Comparison of ENCODE assay signal across 24 cellular contexts in genomic region chr16:3553138-3553923, GRCh38. TPM values are rescaled to one million over a fixed set of nuclear protein-coding genes. Genes with fewer than 3 reads are reported as not detected.
A peak's percentile ranks its signal among the peaks of the same experiment; 100 is the strongest.
DNase-seq lines count a peak whose midpoint lies in the region; ATAC-seq lines count a peak whose summit lies in the region.
"Had no signal": no experiment of that assay in that cellular context is flagged by ENCODE, and none has a peak within 500 bp of the region (broad histone marks: within the 10 kb centered on the region; RNA-seq: fewer than 3 reads in every experiment).

No MANE protein-coding gene starts in this region.

- no peak overlapping the region for H3K27ac ChIP-seq in iPS-20b (ENCODE audit: low read length)
- H3K27ac ChIP-seq: ascending aorta, foreskin keratinocyte, skin epidermis, testis had no signal

- ATAC-seq in GM18858 (IDR thresholded peaks at IDR 0.05; ENCODE audit: unreplicated experiment) (no peak), left lobe of liver (no peak)
- ATAC-seq: foreskin keratinocyte, GM12878, Panc1, SK-N-SH treated with all-trans-retinoic acid at 6 μM for 48 hours had no signal

- H3K27me3 ChIP-seq in NT2/D1 (ENCODE audit: insufficient read depth, insufficient read length), result peaks cover 72% of the 10 kb centered on the region
- peaks cover 38% of the 10 kb centered on the region; the same call in 1 of the 2 replicates for H3K27me3 ChIP-seq in iPS-20b (ENCODE audit: insufficient read depth, low read length)
- H3K27me3 ChIP-seq: ascending aorta, foreskin keratinocyte, testis had no signal

- peaks cover 9% of the 10 kb centered on the region for H3K4me1 ChIP-seq in NT2/D1 (ENCODE audit: insufficient read depth, insufficient read length)
- peaks cover 9% of the 10 kb centered on the region; the same call in 1 of the 2 replicates for H3K4me1 ChIP-seq in iPS-20b (ENCODE audit: insufficient read depth, low read length)
- H3K4me1 ChIP-seq: ascending aorta, foreskin keratinocyte, testis had no signal

- no peak overlapping the region for H3K9ac ChIP-seq in NT2/D1 (ENCODE audit: insufficient read length, low read depth)
- H3K9ac ChIP-seq in iPS-20b (ENCODE audit: low read depth, low read length), result peak overlapping the region; percentile 33; the same call in 1 of the 2 replicates

- DNase-seq in ELF-1 (ENCODE audit: low read depth, low spot score), result peak; percentile 95
- DNase-seq in NCI-H1105 treated with DMSO at 0.1 percent for 48 hours (lab: John Stamatoyannopoulos, UW), result peak; percentile 26
- DNase-seq in NT2/D1 (ENCODE audit: low read depth, low spot score), result peak; percentile 94
- DNase-seq in NCI-H226, result no peak
- DNase-seq in epidermal melanocyte (ENCODE audit: insufficient read length, low spot score), result no peak
- no peak for DNase-seq in left lobe of liver (ENCODE audit: low spot score)
- DNase-seq: activated CD4-positive, alpha-beta T cell treated with anti-CD3 and anti-CD28 coated beads, Interleukin-2, amount 50 U/mL, for 1 hour; activated naive CD4-positive, alpha-beta T cell treated with anti-CD3 and anti-CD28 coated beads, Interleukin-2, amount 10 ng/mL, durations not matched to agents 7 days and 5 days; activated T-cell treated with anti-CD3 and anti-CD28 coated beads for 4 hours; Calu3; foreskin keratinocyte; GDM1; NCI-H524; testis had no signal

- H3K4me3 ChIP-seq in NT2/D1 (ENCODE audit: insufficient read length, low read depth), result no peak overlapping the region
- peak overlapping the region; percentile 63; the same call in 1 of the 2 replicates for H3K4me3 ChIP-seq in iPS-20b (ENCODE audit: low read length)
- H3K4me3 ChIP-seq: ascending aorta, GM12878, lung, skin epidermis, testis had no signal

- no peaks in the 10 kb centered on the region for H3K36me3 ChIP-seq in NT2/D1 (ENCODE audit: insufficient read depth, insufficient read length, low read length)
- H3K36me3 ChIP-seq in iPS-20b (ENCODE audit: insufficient read depth, low read depth, low read length), result no peaks in the 10 kb centered on the region
- H3K36me3 ChIP-seq: ascending aorta had no signal

- H3K9me3 ChIP-seq in NT2/D1 (ENCODE audit: insufficient read depth, low read length) (no peaks in the 10 kb centered on the region; the same call in 1 of the 2 replicates), iPS-20b (ENCODE audit: insufficient read depth, low read depth, low read length) (no peaks in the 10 kb centered on the region)
- H3K9me3 ChIP-seq: ascending aorta, testis had no signal

RNA-seq across cellular contexts. Expression of gene NLRC3, which starts 23.9 kb away (rescaled TPM):
- 0.81 TPM for total RNA-seq in left lobe of liver
- total RNA-seq: foreskin keratinocyte, myocyte had no signal

RNA-seq across cellular contexts. Expression of gene CLUAP1, which starts 52.5 kb away (rescaled TPM):
- 6.8 TPM for total RNA-seq in left lobe of liver

RNA-seq across cellular contexts. Expression of gene C16orf90, which starts 58.0 kb away (rescaled TPM):
- total RNA-seq in left lobe of liver, result not detected
- total RNA-seq: ascending aorta, Calu3, endothelial cell of umbilical vein, foreskin keratinocyte, GM12878, lung, myocyte had no signal

RNA-seq across cellular contexts. Expression of gene SLX4, which starts 58.1 kb away (rescaled TPM):
- total RNA-seq in left lobe of liver, result 2.8 TPM

Comparison
In these comparisons a context has a peak if more than half of its experiments do, and no peak if none do; other contexts are left out.
1. DNase-seq: peak in ELF-1 (single experiment), NCI-H1105 treated with DMSO at 0.1 percent for 48 hours (single experiment) and NT2/D1 (single experiment); none in NCI-H226 (single experiment), epidermal melanocyte (single experiment) and left lobe of liver (single experiment).